1 cellular context compared by ENCODE assay signal in genomic region chr15:85331666-85332261, GRCh38.
TF ChIP-seq lines count a peak whose summit lies in the region.

No MANE protein-coding gene starts in this region.

TF ChIP-seq in GM23338, 12 proteins besides CTCF, POLR2A, EP300 and RAD21 (continued from another document):
- TF ChIP-seq ZNF462 (CRISPR knock-in tag; IDR thresholded peaks at IDR 0.05) (no peak), ZNF114 (CRISPR knock-in tag; IDR thresholded peaks at IDR 0.05) (no peak), EZH2phosphoT487 (IDR thresholded peaks at IDR 0.05; ENCODE audit: unreplicated experiment) (no peak), ETS1 (IDR thresholded peaks at IDR 0.05) (no peak)
